Comparison of ENCODE assay signal across 17 cellular contexts in the genomic region with DNA sequence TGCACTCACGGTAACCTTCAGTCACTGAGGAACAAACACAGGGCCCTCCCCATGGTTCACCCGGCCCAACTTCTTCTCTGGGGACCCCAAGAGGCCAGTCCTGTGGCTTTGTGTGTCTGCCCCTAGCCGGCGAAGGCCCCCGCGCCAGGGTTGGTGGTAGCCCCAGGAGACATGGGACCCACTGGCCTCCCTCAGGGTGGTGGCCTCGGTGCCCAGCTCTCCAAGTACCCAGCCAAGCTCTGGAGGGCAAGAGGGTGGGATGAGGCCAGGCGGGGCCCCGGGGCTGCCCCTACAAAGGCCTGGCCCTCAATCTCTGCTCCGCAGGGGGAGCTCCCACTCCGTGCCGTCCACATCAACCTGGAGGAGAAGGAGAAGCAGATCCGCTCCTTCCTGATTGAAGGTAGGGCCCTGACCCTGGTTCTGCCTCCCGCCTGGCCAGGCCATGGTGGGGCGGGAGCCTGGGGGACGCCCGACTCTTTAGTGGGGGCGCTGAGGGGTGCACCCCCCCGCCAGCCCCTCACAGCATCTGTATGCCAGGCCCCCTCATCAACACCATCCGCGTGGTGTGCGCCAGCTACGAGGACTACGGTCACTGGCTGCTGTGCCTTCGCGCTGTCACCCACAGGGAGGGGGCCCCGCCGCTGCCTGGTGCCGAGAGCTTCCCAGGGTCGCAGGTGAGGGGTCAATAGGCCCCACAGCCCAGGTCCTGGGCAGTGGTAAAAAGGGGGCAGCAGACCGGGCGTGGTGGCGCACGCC. TPM values are rescaled to one million over a fixed set of nuclear protein-coding genes. Genes with fewer than 3 reads are reported as not detected.
DNase-seq lines count a peak whose midpoint lies in the region; ATAC-seq and TF ChIP-seq lines count a peak whose summit lies in the region.
"Had no signal": no experiment of that assay in that cellular context is flagged by ENCODE, and none has a peak within 500 bp of the region (broad histone marks: within the 10 kb centered on the region; RNA-seq: fewer than 3 reads in every experiment).

No MANE protein-coding gene starts in this region.

- H3K79me1 ChIP-seq in trophoblast cell (ENCODE audit: low read length), result no peaks in the 10 kb centered on the region

- H2BK5ac ChIP-seq in trophoblast cell (ENCODE audit: low read depth, low read length, poor library complexity), result no peak overlapping the region

- H3K9ac ChIP-seq in trophoblast cell (ENCODE audit: low read length), result no peak overlapping the region
- H3K9ac ChIP-seq in SK-N-SH, result no peak overlapping the region
- H3K9ac ChIP-seq: GM23248 had no signal

- no peak overlapping the region for H2BK120ac ChIP-seq in trophoblast cell (ENCODE audit: insufficient read depth, low read length, poor library complexity)

- TF ChIP-seq RAD21 in SK-N-SH (IDR thresholded peaks at IDR 0.05; ENCODE audit: low read length), result no peak

- no peak overlapping the region for H3K23ac ChIP-seq in trophoblast cell (ENCODE audit: low read length)

- H3K79me2 ChIP-seq in trophoblast cell (ENCODE audit: control insufficient read depth, insufficient read depth, low read length, poor library complexity), result no peaks in the 10 kb centered on the region
- H3K79me2 ChIP-seq in SK-N-SH (ENCODE audit: insufficient read depth), result no peaks in the 10 kb centered on the region

- H3K27me3 ChIP-seq in esophagus squamous epithelium (peaks cover 0 to 85% (median 5%) of the 10 kb centered on the region in 4 donors), trophoblast cell (ENCODE audit: insufficient read depth, low read length) (peaks cover 3% of the 10 kb centered on the region), SK-N-SH (ENCODE audit: insufficient read depth) (no peaks in the 10 kb centered on the region)

- H3K4me3 ChIP-seq in esophagus squamous epithelium (peak overlapping the region in 1 of 4 donors; percentile 17), trophoblast cell (ENCODE audit: low read depth, low read length) (no peak overlapping the region), SK-N-SH (ENCODE audit: low read depth in 2 of 2, low read length in 1 of 2) (no peak overlapping the region)
- H3K4me3 ChIP-seq: GM23248 had no signal

- H2BK12ac ChIP-seq in trophoblast cell (ENCODE audit: low read length), result no peak overlapping the region

- no peak for TF ChIP-seq POLR2A in esophagus squamous epithelium (IDR thresholded peaks at IDR 0.05)

- WGBS in esophagus squamous epithelium, 2 donors, result 83 to 85% methylated on average over 4 of the region's 34 CpGs
- no CpG with 5 or more reads among the region's 34 CpGs for WGBS in trophoblast cell (ENCODE audit: extremely low coverage, insufficient coverage, insufficient read length)
- 60% methylated on average over 9 of the region's 34 CpGs for WGBS in SK-N-SH (ENCODE audit: low lambda C conversion rate)

- TF ChIP-seq CTCF in esophagus squamous epithelium (IDR thresholded peaks at IDR 0.05) (no peak), SK-N-SH (IDR thresholded peaks at IDR 0.05) (no peak)

- no peak overlapping the region for H3K14ac ChIP-seq in trophoblast cell (ENCODE audit: low read length)

- no peak for TF ChIP-seq EP300 in SK-N-SH (IDR thresholded peaks at IDR 0.05; ENCODE audit: borderline replicate concordance in 1 of 2, low read depth in 1 of 2, low read length in 1 of 2)

- peak overlapping the region in 3 of 4 donors; percentile 57 to 73 (median 60) for H3K27ac ChIP-seq in esophagus squamous epithelium
- H3K27ac ChIP-seq in trophoblast cell (ENCODE audit: low read depth, low read length), result no peak overlapping the region
- H3K27ac ChIP-seq in SK-N-SH (ENCODE audit: low read depth in 2 of 2, low read length in 1 of 2), result no peak overlapping the region
- H3K27ac ChIP-seq: C4-2B, GM23248 had no signal

- peaks cover 0 to 36% (median 0%) of the 10 kb centered on the region in 3 donors for H3K36me3 ChIP-seq in esophagus squamous epithelium
- no peaks in the 10 kb centered on the region for H3K36me3 ChIP-seq in trophoblast cell (ENCODE audit: control insufficient read depth in 1 of 2, insufficient read depth in 2 of 2, low read length in 2 of 2)
- no peaks in the 10 kb centered on the region for H3K36me3 ChIP-seq in SK-N-SH (replicated peaks in 1 of 2; ENCODE audit: control insufficient read depth in 1 of 2, insufficient read depth in 2 of 2, low read length in 1 of 2)
- H3K36me3 ChIP-seq: BE2C had no signal

- H4K8ac ChIP-seq in trophoblast cell (ENCODE audit: low read depth, low read length), result no peak overlapping the region

- DNase-seq in left ventricle myocardium superior (peak; percentile 33), cardiac septum (ENCODE audit: low spot score) (no peak), esophagus squamous epithelium (lab: John Stamatoyannopoulos, UW) (no peak), trophoblast cell (no peak), pons (ENCODE audit: low spot score) (no peak), SK-N-SH (no peak)
- DNase-seq: BE2C; CD8-positive, alpha-beta T cell; COR-L47; DMS153; DMS79 treated with DMSO at 0.1 percent for 48 hours; EL; GM23248; H7 had no signal

- ATAC-seq in left ventricle myocardium superior (no peak), HG02678 (IDR thresholded peaks at IDR 0.05; ENCODE audit: unreplicated experiment) (no peak)
- ATAC-seq: CD8-positive, alpha-beta T cell; HepG2 had no signal

- H3K4ac ChIP-seq in trophoblast cell (ENCODE audit: low read depth, low read length), result no peak overlapping the region

- H3F3A ChIP-seq in SK-N-SH (replicated peaks; ENCODE audit: insufficient read depth), result peaks cover 3% of the 10 kb centered on the region

- H2AK5ac ChIP-seq in trophoblast cell (ENCODE audit: low read length), result no peak overlapping the region

- CTCF ChIA-PET in SK-N-SH (lab: Yijun Ruan, JAX), result interaction anchor here (0.9 to 1.7 kb wide), 4 partner anchors 13 to 67 kb away, joined by 3 to 7 read pairs (median 4); a partner anchor contains a TSS

- H3K9me2 ChIP-seq in SK-N-SH, result no peaks in the 10 kb centered on the region

- H4K12ac ChIP-seq in trophoblast cell (ENCODE audit: low read depth, low read length), result no peak overlapping the region

- POLR2A ChIA-PET in SK-N-SH (lab: Yijun Ruan, JAX), result no interaction called here

- H3K9me3 ChIP-seq in esophagus squamous epithelium (no peaks in the 10 kb centered on the region), trophoblast cell (ENCODE audit: insufficient read depth, low read depth, low read length) (peaks cover 1% of the 10 kb centered on the region), SK-N-SH (no peaks in the 10 kb centered on the region)
- H3K9me3 ChIP-seq: BE2C had no signal

- H3K18ac ChIP-seq in trophoblast cell (ENCODE audit: low read length), result no peak overlapping the region

- no peaks in the 10 kb centered on the region for H4K20me1 ChIP-seq in SK-N-SH (ENCODE audit: insufficient read depth)

- H4K91ac ChIP-seq in trophoblast cell (ENCODE audit: low read depth, low read length), result peak overlapping the region; percentile 12

- H3K4me1 ChIP-seq in esophagus squamous epithelium, result peaks cover 31 to 73% (median 34%) of the 10 kb centered on the region in 3 donors
- peaks cover 9 to 22% of the 10 kb centered on the region in 2 experiments for H3K4me1 ChIP-seq in trophoblast cell (ENCODE audit: control insufficient read depth in 1 of 2, insufficient read depth in 2 of 2, low read length in 2 of 2)
- H3K4me1 ChIP-seq in SK-N-SH (ENCODE audit: control insufficient read depth in 1 of 2, insufficient read depth in 2 of 2, low read depth in 1 of 2, low read length in 1 of 2), result peaks cover 0 to 9% of the 10 kb centered on the region in 2 experiments; a peak in 1 of 4 replicates

- H3K4me2 ChIP-seq in trophoblast cell (ENCODE audit: low read length), result no peak overlapping the region
- no peak overlapping the region for H3K4me2 ChIP-seq in SK-N-SH

- intact Hi-C loops in left ventricle myocardium superior (cut with micrococcal nuclease) (no loop called here), cardiac septum (cut with DNase I) (no loop called here), esophagus squamous epithelium (cut with DNase I) (no loop called here)

- H2AFZ ChIP-seq in trophoblast cell (ENCODE audit: insufficient read depth, low read length, poor library complexity) (no peak overlapping the region), SK-N-SH (ENCODE audit: low read depth) (no peak overlapping the region)
- H2AFZ ChIP-seq: GM23248 had no signal

TF ChIP-seq in SK-N-SH, 30 proteins besides CTCF, POLR2A, EP300 and RAD21 (continues in another document):
- TF ChIP-seq TCF12 (IDR thresholded peaks at IDR 0.05) (no peak), SIN3A (IDR thresholded peaks at IDR 0.05; ENCODE audit: borderline replicate concordance, low read depth, low read length) (no peak), POLR2AphosphoS5 (IDR thresholded peaks at IDR 0.05; ENCODE audit: low read depth, low read length) (no peak)

RNA-seq across cellular contexts. Expression of a gene that starts 5.6 kb away (rescaled TPM):
- total RNA-seq in left ventricle myocardium superior, result not detected
- total RNA-seq in cardiac septum, result not detected
- total RNA-seq in esophagus squamous epithelium, result 10 to 100 TPM; 16.8 to 39.6 (median 23.4) TPM
- polyA plus RNA-seq in trophoblast cell (2013), result 1.9 and 2.1 TPM in 2 replicates
- polyA plus RNA-seq in SK-N-SH (2012; rRNA removed), result not detected in 2 replicates
- not detected in 2 replicates for polyA plus RNA-seq in SK-N-SH (2012; cell fraction: cytosol; rRNA removed)
- polyA plus RNA-seq in SK-N-SH (2012; cell fraction: nucleus; rRNA removed), result 0.13 and 0.25 TPM in 2 replicates

RNA-seq across cellular contexts. Expression of a gene that starts 10.0 kb away (rescaled TPM):
- total RNA-seq in left ventricle myocardium superior (187 TPM), cardiac septum (50.1 TPM), esophagus squamous epithelium (not detected)
- polyA plus RNA-seq in trophoblast cell (2013), result not detected in 2 replicates
- 0.18 and 0.25 TPM in 2 replicates for polyA plus RNA-seq in SK-N-SH (2012; rRNA removed)
- polyA plus RNA-seq in SK-N-SH (2012; cell fraction: cytosol; rRNA removed), result 0.13 and 0.18 TPM in 2 replicates
- polyA plus RNA-seq in SK-N-SH (2012; cell fraction: nucleus; rRNA removed), result 0.73 and 1.4 TPM in 2 replicates
- total RNA-seq: GM23248, H7 had no signal

RNA-seq across cellular contexts. Expression of a gene that starts 11.5 kb away (rescaled TPM):
- total RNA-seq in left ventricle myocardium superior (6.6 TPM), cardiac septum (4.8 TPM), esophagus squamous epithelium (10 to 100 TPM in 3 of 4 donors, 1 to 10 TPM in 1; 8.7 to 13.8 (median 10.3) TPM)
- 18.1 and 18.5 TPM in 2 replicates for polyA plus RNA-seq in trophoblast cell (2013)
- 27.3 and 28.1 TPM in 2 replicates for polyA plus RNA-seq in SK-N-SH (2012; rRNA removed)
- polyA plus RNA-seq in SK-N-SH (2012; cell fraction: cytosol; rRNA removed), result 3.6 and 5.7 TPM in 2 replicates
- polyA plus RNA-seq in SK-N-SH (2012; cell fraction: nucleus; rRNA removed), result 220 and 295 TPM in 2 replicates

RNA-seq across cellular contexts. Expression of a gene that starts 12.9 kb away (rescaled TPM):
- total RNA-seq in left ventricle myocardium superior (46.8 TPM), cardiac septum (39.0 TPM), esophagus squamous epithelium (10 to 100 TPM; 57.9 to 80.2 (median 60.4) TPM)
- polyA plus RNA-seq in trophoblast cell (2013), result 41.5 and 42.0 TPM in 2 replicates
- 114 and 124 TPM in 2 replicates for polyA plus RNA-seq in SK-N-SH (2012; rRNA removed)
- 77.5 and 83.1 TPM in 2 replicates for polyA plus RNA-seq in SK-N-SH (2012; cell fraction: cytosol; rRNA removed)
- 214 and 215 TPM in 2 replicates for polyA plus RNA-seq in SK-N-SH (2012; cell fraction: nucleus; rRNA removed)

RNA-seq across cellular contexts. Expression of a gene that starts 28.0 kb away (rescaled TPM):
- total RNA-seq in left ventricle myocardium superior, result 39.4 TPM
- 56.5 TPM for total RNA-seq in cardiac septum
- 10 to 100 TPM; 15.1 to 16.2 (median 15.3) TPM for total RNA-seq in esophagus squamous epithelium
- polyA plus RNA-seq in trophoblast cell (2013), result 20.5 and 21.2 TPM in 2 replicates
- 4.2 and 4.7 TPM in 2 replicates for polyA plus RNA-seq in SK-N-SH (2012; rRNA removed)
- polyA plus RNA-seq in SK-N-SH (2012; cell fraction: cytosol; rRNA removed), result 0.26 and 0.32 TPM in 2 replicates
- polyA plus RNA-seq in SK-N-SH (2012; cell fraction: nucleus; rRNA removed), result 43.9 and 52.7 TPM in 2 replicates

Comparison
In these comparisons a context has a peak if more than half of its experiments do, and no peak if none do; other contexts are left out.
1. H3K27ac ChIP-seq: peak in esophagus squamous epithelium (3 of 4); none in trophoblast cell (single experiment) and SK-N-SH (0 of 2).
2. RNA of a gene that starts 5.6 kb away (total RNA-seq): 16.8 to 39.6 TPM in esophagus squamous epithelium; not detected in left ventricle myocardium superior (single experiment) and not detected in cardiac septum (single experiment); every median in the first group is over 10 times any median in the second.
3. RNA of a gene that starts 10.0 kb away (total RNA-seq): 187 TPM in left ventricle myocardium superior (single experiment) and 50.1 TPM in cardiac septum (single experiment); not detected in esophagus squamous epithelium; every median in the first group is over 10 times any median in the second.